ENCODE assay signal across 19 cellular contexts in genomic region chrX:140123446-140123845, GRCh38.
DNase-seq lines count a peak whose midpoint lies in the region; ATAC-seq, FAIRE-seq and TF ChIP-seq lines count a peak whose summit lies in the region.
"Had no signal": no experiment of that assay in that cellular context is flagged by ENCODE, and none has a peak within 500 bp of the region (broad histone marks: within the 10 kb centered on the region; RNA-seq: fewer than 3 reads in every experiment).

No MANE protein-coding gene starts in this region.

- no peak for ATAC-seq in sciatic nerve
- ATAC-seq: esophagus mucosa had no signal

- H3K4me1 ChIP-seq in HAP-1: peaks cover 6% of the 10 kb centered on the region; the same call in 1 of the 2 replicates
- H3K4me1 ChIP-seq: prostate gland had no signal

- BruUV-seq in Calu3 (replicated peaks; lab: Mats Ljungman, UMichigan): no TSS peak

- H3K36me3 ChIP-seq in HAP-1 (replicated peaks): no peaks in the 10 kb centered on the region
- H3K36me3 ChIP-seq: prostate gland had no signal

- H3K4me1 Mint-ChIP-seq in Calu3 (ENCODE audit: low read depth, unreplicated experiment) (no peaks in the 10 kb centered on the region), chondrocyte (ENCODE audit: low read depth) (no peaks in the 10 kb centered on the region)
- H3K4me1 Mint-ChIP-seq: activated naive CD4-positive, alpha-beta T cell treated with anti-CD3 and anti-CD28 coated beads, Interleukin-2, amount 10 ng/mL, durations not matched to agents 7 days and 5 days; B cell; central memory CD8-positive, alpha-beta T cell had no signal

- FAIRE-seq in RCC 7860 (lab: Jason Lieb, UNC): no peak
- FAIRE-seq: G401.6, urothelium cell line had no signal

- DNase-seq in Calu3 (peak; percentile 6), HAP-1 (ENCODE audit: low spot score in 2 of 2) (peak; percentile 39 to 59), amniotic epithelial cell (ENCODE audit: low read depth) (peak; percentile 1), kidney tubule cell (ENCODE audit: low spot score) (peak; percentile 11), sciatic nerve (ENCODE audit: low spot score) (no peak), HuH-7 (ENCODE audit: low spot score) (no peak), chondrocyte (ENCODE audit: low spot score) (no peak), RCC 7860 (ENCODE audit: low spot score) (no peak)
- DNase-seq: activated CD8-positive, alpha-beta memory T cell treated with anti-CD3 and anti-CD28 coated beads for 24 hours; activated naive CD4-positive, alpha-beta T cell treated with anti-CD3 and anti-CD28 coated beads, Interleukin-2, amount 10 ng/mL, durations not matched to agents 7 days and 5 days; NCI-H187 treated with DMSO at 0.1 percent for 48 hours; Right ventricle myocardium superior; stimulated activated CD4-positive, alpha-beta T cell treated with anti-CD3 and anti-CD28 coated beads, Interleukin-2, amount 100 ng/mL, for 24 hours had no signal

- in situ Hi-C loops in HAP-1 (cut with MboI; ENCODE audit: low sequenced_read_pairs): no loop called here

- H3K4me3 Mint-ChIP-seq in Calu3 (ENCODE audit: low read depth, unreplicated experiment) (no peak overlapping the region), chondrocyte (ENCODE audit: unreplicated experiment) (no peak overlapping the region)
- H3K4me3 Mint-ChIP-seq: activated naive CD4-positive, alpha-beta T cell treated with anti-CD3 and anti-CD28 coated beads, Interleukin-2, amount 10 ng/mL, durations not matched to agents 7 days and 5 days; B cell; central memory CD8-positive, alpha-beta T cell had no signal

- H3K27me3 Mint-ChIP-seq in Calu3 (ENCODE audit: unreplicated experiment) (no peaks in the 10 kb centered on the region), chondrocyte (ENCODE audit: low read depth) (no peaks in the 10 kb centered on the region)
- H3K27me3 Mint-ChIP-seq: activated naive CD4-positive, alpha-beta T cell treated with anti-CD3 and anti-CD28 coated beads, Interleukin-2, amount 10 ng/mL, durations not matched to agents 7 days and 5 days; B cell; central memory CD8-positive, alpha-beta T cell had no signal

- intact Hi-C loops in Calu3 (cut with micrococcal nuclease; ENCODE audit: unreplicated experiment) (no loop called here), sciatic nerve (cut with DNase I) (no loop called here)

- no peak overlapping the region for H3K27ac Mint-ChIP-seq in Calu3 (ENCODE audit: unreplicated experiment)
- H3K27ac Mint-ChIP-seq in chondrocyte (ENCODE audit: unreplicated experiment): no peak overlapping the region
- H3K27ac Mint-ChIP-seq: activated naive CD4-positive, alpha-beta T cell treated with anti-CD3 and anti-CD28 coated beads, Interleukin-2, amount 10 ng/mL, durations not matched to agents 7 days and 5 days; B cell had no signal

- H3K36me3 Mint-ChIP-seq in Calu3 (ENCODE audit: insufficient read depth, unreplicated experiment) (no peaks in the 10 kb centered on the region), chondrocyte (ENCODE audit: low read depth) (no peaks in the 10 kb centered on the region)
- H3K36me3 Mint-ChIP-seq: activated naive CD4-positive, alpha-beta T cell treated with anti-CD3 and anti-CD28 coated beads, Interleukin-2, amount 10 ng/mL, durations not matched to agents 7 days and 5 days had no signal

- no peak overlapping the region for H3K4me3 ChIP-seq in HAP-1
- H3K4me3 ChIP-seq: prostate gland had no signal

- CTCF ChIA-PET in Calu3 (lab: Charles Lee): no interaction called here

- no peaks in the 10 kb centered on the region for H3K9me3 Mint-ChIP-seq in Calu3 (ENCODE audit: low read depth, unreplicated experiment)
- peaks cover 36% of the 10 kb centered on the region for H3K9me3 Mint-ChIP-seq in chondrocyte (ENCODE audit: low read depth)
- H3K9me3 Mint-ChIP-seq: activated naive CD4-positive, alpha-beta T cell treated with anti-CD3 and anti-CD28 coated beads, Interleukin-2, amount 10 ng/mL, durations not matched to agents 7 days and 5 days; central memory CD8-positive, alpha-beta T cell had no signal

- no peak for TF ChIP-seq CTCF in Calu3 (IDR thresholded peaks at IDR 0.05; ENCODE audit: unreplicated experiment)
- no peak for TF ChIP-seq CTCF in chondrocyte (IDR thresholded peaks at IDR 0.05)

- no peaks in the 10 kb centered on the region for H3K27me3 ChIP-seq in HAP-1 (ENCODE audit: low read depth)

- no peaks in the 10 kb centered on the region for H3K9me3 ChIP-seq in HAP-1
- H3K9me3 ChIP-seq: prostate gland had no signal

Comparison
In these comparisons a context has a peak if more than half of its experiments do, and no peak if none do; other contexts are left out.
1. DNase-seq: peak in Calu3 (single experiment), HAP-1 (2 of 2), amniotic epithelial cell (single experiment) and kidney tubule cell (single experiment); none in sciatic nerve (single experiment), HuH-7 (single experiment), chondrocyte (single experiment) and RCC 7860 (single experiment).